1 cellular context compared by ENCODE assay signal in genomic region chr19:46731007-46731501, GRCh38.
A peak's percentile ranks its signal among the peaks of the same experiment; 100 is the strongest.
TF ChIP-seq lines count a peak whose summit lies in the region.

No MANE protein-coding gene starts in this region.

TF ChIP-seq in K562, 482 proteins besides CTCF, POLR2A, EP300 and RAD21 (continued from another document and continues in another):
- TF ChIP-seq ARID4B (CRISPR knock-in tag; IDR thresholded peaks at IDR 0.05): peak; percentile 71; the same call in 1 of the 2 replicates
- no peak for TF ChIP-seq NUFIP1 (IDR thresholded peaks at IDR 0.05; ENCODE audit: partially characterized antibody)
- TF ChIP-seq JUN (IDR thresholded peaks at IDR 0.05; ENCODE audit: borderline replicate concordance, low read depth, low read length): peak; percentile 63; the same call in 1 of the 2 replicates
- TF ChIP-seq JUN (CRISPR knock-in tag; IDR thresholded peaks at IDR 0.05; ENCODE audit: borderline replicate concordance): no peak
- peak in 1 of 2 experiments; percentile 47; a peak in 1 of 4 replicates for TF ChIP-seq FOXK2 (conservative IDR thresholded peaks at IDR 0.05 in 1 of 2, IDR thresholded peaks at IDR 0.05 in 1 of 2; ENCODE audit: low read depth in 2 of 2)
- TF ChIP-seq SPI1 (IDR thresholded peaks at IDR 0.05; ENCODE audit: borderline replicate concordance, low read depth, low read length): peak; percentile 98
- TF ChIP-seq TCF7L2 (IDR thresholded peaks at IDR 0.05; ENCODE audit: low read depth, low read length): 0 out of 2 replicates have a peak, but pooled peaks have one; percentile 33
- no peak for TF ChIP-seq ZNF280B (CRISPR knock-in tag; IDR thresholded peaks at IDR 0.05)
- no peak for TF ChIP-seq PBX2 (CRISPR knock-in tag; IDR thresholded peaks at IDR 0.05; ENCODE audit: low read depth)
- 0 out of 2 replicates have a peak, but pooled peaks have one; percentile 13 for TF ChIP-seq PBX2 (tag; conservative IDR thresholded peaks at IDR 0.05; ENCODE audit: low read depth)
- TF ChIP-seq BACH1 (tag; IDR thresholded peaks at IDR 0.05): peak; percentile 98
- TF ChIP-seq NRF1 (conservative IDR thresholded peaks at IDR 0.05 in 1 of 2, IDR thresholded peaks at IDR 0.05 in 1 of 2): peak; percentile 87 to 89
- TF ChIP-seq DDX20 (tag; IDR thresholded peaks at IDR 0.05; ENCODE audit: low read depth): no peak
- no peak for TF ChIP-seq RBBP5 (IDR thresholded peaks at IDR 0.05; ENCODE audit: borderline replicate concordance, insufficient read depth, low read length, poor library complexity, severe bottlenecking)
- TF ChIP-seq REST (CRISPR knock-in tag; IDR thresholded peaks at IDR 0.05; ENCODE audit: low read depth): 0 out of 2 replicates have a peak, but pooled peaks have one; percentile 39
- TF ChIP-seq ZBTB7A (IDR thresholded peaks at IDR 0.05; ENCODE audit: borderline replicate concordance, control insufficient read depth, low read depth, low read length): peak; percentile 31; the same call in 1 of the 2 replicates
- TF ChIP-seq CREBBP (IDR thresholded peaks at IDR 0.05; ENCODE audit: low read depth, low read length): no peak
- no peak for TF ChIP-seq HOXB6 (CRISPR knock-in tag; IDR thresholded peaks at IDR 0.05; ENCODE audit: borderline replicate concordance)
- no peak for TF ChIP-seq CHD2 (IDR thresholded peaks at IDR 0.05; ENCODE audit: low read depth, low read length)
- TF ChIP-seq ETV1 (tag; conservative IDR thresholded peaks at IDR 0.05; ENCODE audit: low read depth): peak; percentile 9; the same call in 1 of the 2 replicates
- TF ChIP-seq C11orf30 (IDR thresholded peaks at IDR 0.05; ENCODE audit: low read depth): peak; percentile 97
- TF ChIP-seq YY1 (IDR thresholded peaks at IDR 0.05; ENCODE audit: borderline replicate concordance in 1 of 3, control insufficient read depth in 1 of 3, extremely low read depth in 1 of 3, insufficient read depth in 3 of 3, insufficient read length in 1 of 3, insufficient replicate concordance in 2 of 3, low read depth in 1 of 3, low read length in 2 of 3): peak in 2 of 3 experiments; percentile 51 to 82
- peak in 1 of 2 experiments; percentile 49 for TF ChIP-seq E2F6 (IDR thresholded peaks at IDR 0.05; ENCODE audit: borderline replicate concordance in 1 of 2, extremely low read depth in 1 of 2, insufficient read depth in 1 of 2, insufficient read length in 1 of 2, low read depth in 1 of 2, low read length in 1 of 2, poor library complexity in 1 of 2, severe bottlenecking in 1 of 2)
- TF ChIP-seq FOXJ2 (tag; IDR thresholded peaks at IDR 0.05): no peak
- TF ChIP-seq CREM (IDR thresholded peaks at IDR 0.05; ENCODE audit: low read depth): peak; percentile 51; the same call in 1 of the 2 replicates
- no peak for TF ChIP-seq JUNB (CRISPR knock-in tag; conservative IDR thresholded peaks at IDR 0.05)
- no peak for TF ChIP-seq ZNF408 (CRISPR knock-in tag; IDR thresholded peaks at IDR 0.05; ENCODE audit: low read depth)
- TF ChIP-seq PRDM10 (IDR thresholded peaks at IDR 0.05; ENCODE audit: partially characterized antibody): peak; percentile 94
- peak; percentile 73 for TF ChIP-seq ATF7 (IDR thresholded peaks at IDR 0.05)
- TF ChIP-seq PTBP1 (IDR thresholded peaks at IDR 0.05; ENCODE audit: low read depth, low read length): 0 out of 2 replicates have a peak, but pooled peaks have one; percentile 41
- no peak for TF ChIP-seq SMARCA5 (IDR thresholded peaks at IDR 0.05)
- peak; percentile 59; the same call in 1 of the 2 replicates for TF ChIP-seq MYC (IDR thresholded peaks at IDR 0.05; ENCODE audit: low read depth, low read length)
- no peak for TF ChIP-seq MYC (CRISPR knock-in tag; IDR thresholded peaks at IDR 0.05; ENCODE audit: borderline replicate concordance, low read depth)
- TF ChIP-seq BHLHE40 (IDR thresholded peaks at IDR 0.05; ENCODE audit: low read length): peak; percentile 59
- TF ChIP-seq MAFG (tag; conservative IDR thresholded peaks at IDR 0.05): peak; percentile 93
- TF ChIP-seq CXXC5 (CRISPR knock-in tag; IDR thresholded peaks at IDR 0.05): 0 out of 2 replicates have a peak, but pooled peaks have one; percentile 12
- TF ChIP-seq RBFOX2 (IDR thresholded peaks at IDR 0.05; ENCODE audit: low read depth, low read length): 0 out of 2 replicates have a peak, but pooled peaks have one; percentile 37
- no peak for TF ChIP-seq MCM7 (IDR thresholded peaks at IDR 0.05)
- peak; percentile 73; the same call in 1 of the 2 replicates for TF ChIP-seq ESRRA (IDR thresholded peaks at IDR 0.05; ENCODE audit: borderline replicate concordance, low read depth)
- TF ChIP-seq SRF (CRISPR knock-in tag; IDR thresholded peaks at IDR 0.05): peak in 1 of 2 experiments; percentile 28; a peak in 1 of 4 replicates
- 0 out of 2 replicates have a peak, but pooled peaks have one; percentile 33 for TF ChIP-seq MXI1 (IDR thresholded peaks at IDR 0.05; ENCODE audit: low read depth, low read length)
- peak; percentile 60 for TF ChIP-seq POLR2G (IDR thresholded peaks at IDR 0.05; ENCODE audit: low read depth, low read length)
- TF ChIP-seq SMARCE1 (IDR thresholded peaks at IDR 0.05): 0 out of 2 replicates have a peak, but pooled peaks have one; percentile 14
- peak; percentile 90 for TF ChIP-seq FOSL1 (tag; conservative IDR thresholded peaks at IDR 0.05)
